8 cellular contexts compared by ENCODE assay signal in the genomic region with DNA sequence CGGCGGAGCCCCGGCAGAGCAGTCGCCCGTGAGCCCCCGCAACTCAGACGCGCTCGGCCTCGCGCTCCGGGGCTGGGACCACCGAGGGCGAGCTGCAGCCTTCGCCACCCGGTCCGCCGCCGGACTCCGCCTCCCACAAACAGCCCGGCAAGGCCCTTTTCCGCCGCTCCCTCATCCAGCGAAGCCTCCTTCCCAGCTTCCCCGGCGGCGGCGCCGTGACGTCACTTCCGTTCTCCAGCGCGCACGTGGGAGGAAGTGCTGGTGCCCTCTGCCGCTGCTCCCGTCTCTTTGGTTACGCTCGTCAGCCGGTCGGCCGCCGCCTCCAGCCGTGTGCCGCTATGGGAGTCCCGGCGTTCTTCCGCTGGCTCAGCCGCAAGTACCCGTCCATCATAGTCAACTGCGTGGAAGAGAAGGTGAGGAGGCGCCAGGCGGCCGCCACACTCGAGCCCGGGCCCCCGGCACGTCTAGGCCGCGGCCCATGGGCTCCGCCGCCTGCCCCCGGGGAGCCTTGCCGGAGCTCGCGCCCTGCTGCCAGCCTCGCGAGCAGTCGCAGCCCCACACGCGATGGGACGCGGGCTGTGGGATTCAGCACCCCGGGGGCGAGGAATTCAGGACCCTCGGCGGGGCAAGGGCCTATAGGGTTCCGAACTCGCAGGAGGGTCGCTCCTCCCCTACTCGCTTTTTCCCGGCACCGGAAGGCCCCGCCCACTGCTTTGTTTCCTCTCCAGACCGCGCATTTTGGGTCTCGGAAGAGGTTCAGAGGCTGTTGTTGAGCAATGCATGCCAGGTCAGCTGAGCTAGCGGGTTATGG. TPM values are rescaled to one million over a fixed set of nuclear protein-coding genes. Genes with fewer than 3 reads are reported as not detected.
DNase-seq lines count a peak whose midpoint lies in the region; ATAC-seq and TF ChIP-seq lines count a peak whose summit lies in the region.

TSS of gene XRN2 (plus strand) at position 271 of the 811 bp plus-strand sequence. CDS start at position 339, 68 bp downstream.

- peaks cover 3% of the 10 kb centered on the region; the same call in 1 of the 2 replicates for H3K9me3 ChIP-seq in BLaER1

- no peaks in the 10 kb centered on the region for H3K27me3 Mint-ChIP-seq in activated CD4-positive, alpha-beta T cell treated with anti-CD3 and anti-CD28 coated beads, Interleukin-2, amount 10 ng/mL, durations not matched to agents 24 days and 14 days

- peaks cover 11% of the 10 kb centered on the region for H3K36me3 ChIP-seq in BLaER1

- peak within 1 kb of the TSS; percentile 97 for H3K9ac ChIP-seq in BLaER1

- intact Hi-C loops in activated CD4-positive, alpha-beta T cell treated with anti-CD3 and anti-CD28 coated beads, Interleukin-2, amount 10 ng/mL, durations not matched to agents 24 days and 14 days (cut with micrococcal nuclease) = loop anchor here (1.0 to 10.0 kb wide), 4 partner anchors 62 to 1251 kb away; partner anchors contain the start of genes CFAP61, CRNKL1 and KIZ

- peaks cover 24% of the 10 kb centered on the region for H4K20me1 ChIP-seq in BLaER1

- H3K4me2 ChIP-seq in BLaER1 = peak within 1 kb of the TSS; percentile 89

- H3K4me1 ChIP-seq in BLaER1 = peaks cover 19% of the 10 kb centered on the region

- peaks cover 30% of the 10 kb centered on the region for H3K4me1 Mint-ChIP-seq in activated CD4-positive, alpha-beta T cell treated with anti-CD3 and anti-CD28 coated beads, Interleukin-2, amount 10 ng/mL, durations not matched to agents 24 days and 14 days

- H3K4me3 Mint-ChIP-seq in activated CD4-positive, alpha-beta T cell treated with anti-CD3 and anti-CD28 coated beads, Interleukin-2, amount 10 ng/mL, durations not matched to agents 24 days and 14 days = peak within 1 kb of the TSS; percentile 97

- ATAC-seq in GM19324 (IDR thresholded peaks at IDR 0.05; ENCODE audit: low FRiP score, unreplicated experiment) (peak; percentile 93), HG03469 (IDR thresholded peaks at IDR 0.05; ENCODE audit: unreplicated experiment) (peak; percentile 79)

- peak within 1 kb of the TSS; percentile 99 for H3K27ac Mint-ChIP-seq in activated CD4-positive, alpha-beta T cell treated with anti-CD3 and anti-CD28 coated beads, Interleukin-2, amount 10 ng/mL, durations not matched to agents 24 days and 14 days

- peaks cover 4% of the 10 kb centered on the region for H3K9me3 Mint-ChIP-seq in activated CD4-positive, alpha-beta T cell treated with anti-CD3 and anti-CD28 coated beads, Interleukin-2, amount 10 ng/mL, durations not matched to agents 24 days and 14 days

- peak; percentile 90 to 97 for DNase-seq in NCI-H526 (lab: John Stamatoyannopoulos, UW)
- DNase-seq in activated CD4-positive, alpha-beta T cell treated with anti-CD3 and anti-CD28 coated beads, Interleukin-2, amount 10 ng/mL, durations not matched to agents 24 days and 14 days = peak; percentile 99
- peak; percentile 96 for DNase-seq in coronary artery (ENCODE audit: low spot score)
- DNase-seq in left kidney (ENCODE audit: low read depth, low spot score) = peak; percentile 98
- DNase-seq in stimulated activated CD4-positive, alpha-beta T cell treated with anti-CD3 and anti-CD28 coated beads, Interleukin-2, amount 100 ng/mL, for 24 hours = peak; percentile 97

- peaks cover 38% of the 10 kb centered on the region for H3K36me3 Mint-ChIP-seq in activated CD4-positive, alpha-beta T cell treated with anti-CD3 and anti-CD28 coated beads, Interleukin-2, amount 10 ng/mL, durations not matched to agents 24 days and 14 days (ENCODE audit: low read depth)

- H3K4me3 ChIP-seq in BLaER1 = peak within 1 kb of the TSS; percentile 83
- H3K4me3 ChIP-seq in coronary artery = peak within 1 kb of the TSS; percentile 85

- TF ChIP-seq CTCF in coronary artery (IDR thresholded peaks at IDR 0.05) = no peak

- H3K27me3 ChIP-seq in BLaER1 = no peaks in the 10 kb centered on the region

- H3K27ac ChIP-seq in BLaER1 = peak within 1 kb of the TSS; percentile 98
- H3K27ac ChIP-seq in coronary artery = peak within 1 kb of the TSS; percentile 91 to 97

RNA-seq across cellular contexts. Expression of gene XRN2, which starts in this region (rescaled TPM):
- total RNA-seq in activated CD4-positive, alpha-beta T cell treated with anti-CD3 and anti-CD28 coated beads, Interleukin-2, amount 10 ng/mL, durations not matched to agents 24 days and 14 days = 92.0 and 97.0 TPM in 2 replicates

Comparison
In these comparisons a context has a peak if more than half of its experiments do, and no peak if none do; other contexts are left out.
1. Peak in every context shown above with its lines: DNase-seq, ATAC-seq, H3K4me3 ChIP-seq and H3K27ac ChIP-seq.